Comparison of ENCODE assay signal across 1 cellular context in genomic region chr7:75878769-75879596, GRCh38.
TF ChIP-seq lines count a peak whose summit lies in the region.

TSS of gene RHBDD2 (plus strand) at chr7:75879034. CDS start at chr7:75879083, 49 bp downstream.

TF ChIP-seq in K562, 482 proteins besides CTCF, POLR2A, EP300 and RAD21 (continued from another document and continues in another):
- peak; percentile 89 for TF ChIP-seq ARID4B (CRISPR knock-in tag; IDR thresholded peaks at IDR 0.05)
- TF ChIP-seq ZNF398 (CRISPR knock-in tag; IDR thresholded peaks at IDR 0.05), result no peak
- TF ChIP-seq ASH1L (IDR thresholded peaks at IDR 0.05; ENCODE audit: borderline replicate concordance, low read depth, partially characterized antibody), result no peak
- no peak for TF ChIP-seq HDAC6 (IDR thresholded peaks at IDR 0.05; ENCODE audit: low read depth, low read length)
- peak; percentile 100 for TF ChIP-seq ELF1 (tag; IDR thresholded peaks at IDR 0.05)
- no peak for TF ChIP-seq ARHGAP35 (IDR thresholded peaks at IDR 0.05; ENCODE audit: partially characterized antibody)
- TF ChIP-seq RFX1 (IDR thresholded peaks at IDR 0.05), result peak; percentile 93
- no peak for TF ChIP-seq HSF4 (CRISPR knock-in tag; IDR thresholded peaks at IDR 0.05; ENCODE audit: borderline replicate concordance)
- peak; percentile 89; the same call in 1 of the 2 replicates for TF ChIP-seq ARID3B (CRISPR knock-in tag; IDR thresholded peaks at IDR 0.05; ENCODE audit: borderline replicate concordance)
- peak; percentile 57; the same call in 1 of the 2 replicates for TF ChIP-seq ZEB2 (IDR thresholded peaks at IDR 0.05)
- peak; percentile 58 for TF ChIP-seq CREM (IDR thresholded peaks at IDR 0.05; ENCODE audit: low read depth)
- TF ChIP-seq ARID1B (IDR thresholded peaks at IDR 0.05), result no peak
- TF ChIP-seq NKRF (IDR thresholded peaks at IDR 0.05; ENCODE audit: borderline replicate concordance), result peak; percentile 90
- TF ChIP-seq JUND (IDR thresholded peaks at IDR 0.05; ENCODE audit: borderline replicate concordance, low read depth, low read length), result 0 out of 2 replicates have a peak, but pooled peaks have one; percentile 25
- TF ChIP-seq JUND (tag; IDR thresholded peaks at IDR 0.05; ENCODE audit: borderline replicate concordance, low read depth, low read length), result no peak; the same call in 2 of the 3 replicates
- TF ChIP-seq ZNF212 (CRISPR knock-in tag; IDR thresholded peaks at IDR 0.05), result no peak
- no peak for TF ChIP-seq CHD4 (IDR thresholded peaks at IDR 0.05; ENCODE audit: insufficient read depth, insufficient replicate concordance, low read depth, low read length, poor library complexity, severe bottlenecking)
- TF ChIP-seq ZNF280A (IDR thresholded peaks at IDR 0.05; ENCODE audit: low read depth, partially characterized antibody), result no peak
- TF ChIP-seq CBX2 (IDR thresholded peaks at IDR 0.05; ENCODE audit: insufficient read depth, low read length, poor library complexity, severe bottlenecking), result no peak
- peak; percentile 91 for TF ChIP-seq CXXC5 (CRISPR knock-in tag; IDR thresholded peaks at IDR 0.05)
- peak; percentile 81 for TF ChIP-seq ELF2 (CRISPR knock-in tag; IDR thresholded peaks at IDR 0.05)
- peak; percentile 98 for TF ChIP-seq RREB1 (CRISPR knock-in tag; IDR thresholded peaks at IDR 0.05)
- TF ChIP-seq ZNF121 (CRISPR knock-in tag; conservative IDR thresholded peaks at IDR 0.05), result no peak
- no peak for TF ChIP-seq ZNF785 (CRISPR knock-in tag; IDR thresholded peaks at IDR 0.05)
- TF ChIP-seq SUPT5H (IDR thresholded peaks at IDR 0.05), result peak; percentile 91
- TF ChIP-seq NR3C1 (CRISPR knock-in tag; IDR thresholded peaks at IDR 0.05), result no peak; the same call in 1 of the 2 replicates
- peak; percentile 84; the same call in 1 of the 2 replicates for TF ChIP-seq MTA3 (IDR thresholded peaks at IDR 0.05; ENCODE audit: borderline replicate concordance)
- 0 out of 2 replicates have a peak, but pooled peaks have one; percentile 17 for TF ChIP-seq SMARCE1 (IDR thresholded peaks at IDR 0.05)
- peak; percentile 94; the same call in 1 of the 2 replicates for TF ChIP-seq CBX1 (IDR thresholded peaks at IDR 0.05; ENCODE audit: low read depth)
- TF ChIP-seq ZNF668 (CRISPR knock-in tag; IDR thresholded peaks at IDR 0.05), result no peak
- peak; percentile 59; the same call in 1 of the 2 replicates for TF ChIP-seq MBD2 (IDR thresholded peaks at IDR 0.05; ENCODE audit: borderline replicate concordance, low read depth)
- TF ChIP-seq MYNN (IDR thresholded peaks at IDR 0.05), result peak; percentile 43; the same call in 1 of the 2 replicates
- no peak for TF ChIP-seq MYNN (CRISPR knock-in tag; IDR thresholded peaks at IDR 0.05)
- peak; percentile 88 for TF ChIP-seq ZFX (CRISPR knock-in tag; IDR thresholded peaks at IDR 0.05)
- TF ChIP-seq XRCC5 (IDR thresholded peaks at IDR 0.05; ENCODE audit: low read depth, low read length), result no peak
- TF ChIP-seq ZBTB34 (CRISPR knock-in tag; IDR thresholded peaks at IDR 0.05), result no peak
- 0 out of 4 replicates have a peak, but pooled peaks of 1 of the 2 experiments have one; percentile 46 for TF ChIP-seq NONO (IDR thresholded peaks at IDR 0.05; ENCODE audit: low read depth in 2 of 2, low read length in 1 of 2)
- TF ChIP-seq MNT (conservative IDR thresholded peaks at IDR 0.05), result peak; percentile 65 to 82
